13 cellular contexts compared by ENCODE assay signal in genomic region chr10:77629775-77630565, GRCh38. TPM values are rescaled to one million over a fixed set of nuclear protein-coding genes. Genes with fewer than 3 reads are reported as not detected.
DNase-seq lines count a peak whose midpoint lies in the region; ATAC-seq, FAIRE-seq and TF ChIP-seq lines count a peak whose summit lies in the region.
"Had no signal": no experiment of that assay in that cellular context is flagged by ENCODE, and none has a peak within 500 bp of the region (broad histone marks: within the 10 kb centered on the region; RNA-seq: fewer than 3 reads in every experiment).

No MANE protein-coding gene starts in this region.

- dilution Hi-C loops in IMR-90 (cut with HindIII; ENCODE audit: low sequenced_read_pairs, unreplicated experiment): no loop called here

- H3K4me2 ChIP-seq in IMR-90 (ENCODE audit: low read depth, low read length): peak overlapping the region; percentile 79
- no peak overlapping the region for H3K4me2 ChIP-seq in GM12878 (ENCODE audit: control insufficient read depth, insufficient read depth)

- RAD21 ChIA-PET in GM12878 (lab: Charles Lee; ENCODE audit: unreplicated experiment): interaction anchor here (0.7 to 2.0 kb wide), 10 partner anchors 13 to 462 kb away, joined by 3 to 9 read pairs (median 4); no protein-coding TSS in a partner anchor

- BruUV-seq in IMR-90 (replicated peaks; lab: Mats Ljungman, UMichigan) (no TSS peak), GM12878 (replicated peaks; lab: Mats Ljungman, UMichigan) (no TSS peak), A673 (replicated peaks; lab: Mats Ljungman, UMichigan) (no TSS peak)

- TF ChIP-seq CTCF in IMR-90 (conservative IDR thresholded peaks at IDR 0.05; ENCODE audit: low read depth, low read length) (no peak), GM12878 (IDR thresholded peaks at IDR 0.05 in 2 of 3, conservative IDR thresholded peaks at IDR 0.05 in 1 of 3; ENCODE audit: control insufficient read depth in 2 of 3, extremely low read depth in 1 of 3, insufficient read depth in 1 of 3, low read depth in 3 of 3, low read length in 3 of 3) (no peak), foreskin keratinocyte (conservative IDR thresholded peaks at IDR 0.05) (no peak), tibial artery (IDR thresholded peaks at IDR 0.05) (no peak), A673 (conservative IDR thresholded peaks at IDR 0.05; ENCODE audit: low read depth, low read length) (no peak)

- H3K4me3 ChIP-seq in IMR-90 (ENCODE audit: insufficient read depth, low read depth, low read length) (no peak overlapping the region), GM12878 (no peak overlapping the region), tibial artery (peak overlapping the region in 1 of 2 donors; percentile 35), A673 (ENCODE audit: low read depth, low read length, poor library complexity, severe bottlenecking) (no peak overlapping the region)
- H3K4me3 ChIP-seq: adrenal gland had no signal

- H2BK20ac ChIP-seq in IMR-90 (ENCODE audit: low read depth, low read length): no peak overlapping the region

- intact Hi-C loops in IMR-90 (cut with micrococcal nuclease) (no loop called here), GM12878 (cut with micrococcal nuclease; ENCODE audit: unreplicated experiment) (no loop called here), tibial artery (cut with DNase I; ENCODE audit: low total_unique reads) (loop anchor here (10.0 kb wide), 3 partner anchors 75 to 205 kb away; no protein-coding TSS in a partner anchor), A673 (cut with micrococcal nuclease; ENCODE audit: unreplicated experiment) (no loop called here)

- H2BK120ac ChIP-seq in IMR-90 (ENCODE audit: low read depth, low read length): no peak overlapping the region

- 97% methylated on average over 3 of the region's 13 CpGs; no CpG with 5 or more reads in 1 of the 2 experiments for WGBS in IMR-90 (ENCODE audit: extremely low coverage in 2 of 2, insufficient read length in 1 of 2), 2 experiments
- 30% methylated on average over 13 of the region's 13 CpGs for WGBS in GM12878 (ENCODE audit: insufficient coverage, insufficient replicate concordance, low lambda C conversion rate, missing lambda C conversion rate)

- H3K14ac ChIP-seq in IMR-90 (replicated peaks; ENCODE audit: low read depth, low read length): peak overlapping the region; percentile 15; the same call in 1 of the 2 replicates

- FAIRE-seq in GM12878 (lab: Jason Lieb, UNC): no peak

- H4K20me1 ChIP-seq in IMR-90 (ENCODE audit: insufficient read depth, low read length) (no peaks in the 10 kb centered on the region), GM12878 (ENCODE audit: control insufficient read depth, insufficient read depth) (no peaks in the 10 kb centered on the region)

- H2AK5ac ChIP-seq in IMR-90 (ENCODE audit: low read depth, low read length): peak overlapping the region; percentile 48; the same call in 1 of the 2 replicates

- H2AFZ ChIP-seq in IMR-90 (replicated peaks; ENCODE audit: low read length, poor library complexity) (no peak overlapping the region), GM12878 (ENCODE audit: control insufficient read depth, low read depth, low read length) (no peak overlapping the region)

- ATAC-seq in IMR-90 (ENCODE audit: low read depth) (peak; percentile 38; the same call in 1 of the 2 replicates), GM12878 (0 out of 3 replicates have a peak, but pooled peaks have one; percentile 7), foreskin keratinocyte (no peak)
- ATAC-seq: activated T-cell treated with anti-CD3 and anti-CD28 coated beads, Interleukin-2, amount 50 U/mL, for 72 hours had no signal

- H4K91ac ChIP-seq in IMR-90 (ENCODE audit: insufficient read depth, low read depth, low read length): no peak overlapping the region

- peaks cover 6% of the 10 kb centered on the region; the same call in 1 of the 2 replicates for H3K9me1 ChIP-seq in IMR-90 (ENCODE audit: insufficient read depth, low read length)

- H2AK9ac ChIP-seq in IMR-90 (replicated peaks; ENCODE audit: low read depth, low read length, poor library complexity): no peak overlapping the region

- H3K27me3 ChIP-seq in IMR-90 (ENCODE audit: control insufficient read depth, insufficient read depth, low read length) (no peaks in the 10 kb centered on the region), GM12878 (replicated peaks in 1 of 2; ENCODE audit: control insufficient read depth in 2 of 2, insufficient read depth in 2 of 2, low read length in 1 of 2) (no peaks in the 10 kb centered on the region), foreskin keratinocyte (peaks cover 4% of the 10 kb centered on the region), tibial artery (no peaks in the 10 kb centered on the region), A673 (replicated peaks; ENCODE audit: insufficient read depth, low read depth, low read length, poor library complexity) (peaks cover 17% of the 10 kb centered on the region)
- H3K27me3 ChIP-seq: adrenal gland had no signal

- peak; percentile 36 for DNase-seq in IMR-90
- DNase-seq in GM12878 (ENCODE audit: low read depth, low spot score): no peak
- no peak for DNase-seq in foreskin keratinocyte
- no peak for DNase-seq in tibial artery
- no peak for DNase-seq in A673 (ENCODE audit: low spot score)
- DNase-seq in NCI-H2107 (lab: John Stamatoyannopoulos, UW): no peak
- no peak for DNase-seq in activated CD4-positive, alpha-beta T cell treated with anti-CD3 and anti-CD28 coated beads, Interleukin-2, amount 50 U/mL, for 48 hours
- DNase-seq: activated T-cell treated with anti-CD3 and anti-CD28 coated beads, Interleukin-2, amount 50 U/mL, for 72 hours; adrenal gland; MM.1S; posterior cingulate gyrus; SIG-M5; stimulated activated CD4-positive, alpha-beta T cell treated with anti-CD3 and anti-CD28 coated beads, Interleukin-15, amount 100 ng/mL, for 24 hours had no signal

- H4K5ac ChIP-seq in IMR-90 (ENCODE audit: low read depth, low read length): no peak overlapping the region; the same call in 1 of the 2 replicates

- no peak overlapping the region for H3K56ac ChIP-seq in IMR-90 (ENCODE audit: extremely low read depth, insufficient read depth, low read length)

- H3K27ac ChIP-seq in IMR-90 (ENCODE audit: insufficient read depth, low read length): 0 out of 2 replicates have a peak overlapping the region, but pooled peaks have one; percentile 19
- no peak overlapping the region for H3K27ac ChIP-seq in GM12878 (ENCODE audit: control insufficient read depth, insufficient read depth)
- H3K27ac ChIP-seq in foreskin keratinocyte: peak overlapping the region; percentile 81
- H3K27ac ChIP-seq in tibial artery: peak overlapping the region; percentile 94 to 95
- no peak overlapping the region for H3K27ac ChIP-seq in A673 (ENCODE audit: low read depth, low read length, poor library complexity, severe bottlenecking)
- H3K27ac ChIP-seq: adrenal gland had no signal

- H3K9ac ChIP-seq in IMR-90 (ENCODE audit: low read depth, low read length) (no peak overlapping the region), GM12878 (ENCODE audit: control insufficient read depth, insufficient read depth, low read length) (no peak overlapping the region)

- in situ Hi-C loops in IMR-90 (cut with MboI; ENCODE audit: low sequenced_read_pairs): no loop called here
- in situ Hi-C loops in GM12878 (cut with MboI): no loop called here

- H3K79me2 ChIP-seq in GM12878 (ENCODE audit: control insufficient read depth, insufficient read depth, low read length): no peaks in the 10 kb centered on the region

- H4K8ac ChIP-seq in IMR-90 (ENCODE audit: low read depth in 2 of 2, low read length in 2 of 2): peak overlapping the region in 1 of 2 experiments; percentile 48; a peak in 1 of 4 replicates

- H3K4me1 ChIP-seq in IMR-90 (ENCODE audit: control insufficient read depth, insufficient read depth, low read length): peaks cover 5% of the 10 kb centered on the region; the same call in 1 of the 2 replicates
- no peaks in the 10 kb centered on the region for H3K4me1 ChIP-seq in GM12878 (ENCODE audit: control insufficient read depth, insufficient read depth, low read length)
- peaks cover 15% of the 10 kb centered on the region for H3K4me1 ChIP-seq in foreskin keratinocyte
- peaks cover 0 to 98% (median 58%) of the 10 kb centered on the region in 4 donors for H3K4me1 ChIP-seq in tibial artery
- no peaks in the 10 kb centered on the region for H3K4me1 ChIP-seq in A673 (ENCODE audit: insufficient read depth, low read length, poor library complexity, severe bottlenecking)

- H3K9me3 ChIP-seq in IMR-90 (ENCODE audit: control insufficient read depth, insufficient read depth, low read length) (no peaks in the 10 kb centered on the region), GM12878 (replicated peaks; ENCODE audit: control insufficient read depth, insufficient read depth, low read length) (no peaks in the 10 kb centered on the region; the same call in 2 of the 3 replicates), tibial artery (no peaks in the 10 kb centered on the region), A673 (ENCODE audit: low read depth, low read length, poor library complexity, severe bottlenecking) (no peaks in the 10 kb centered on the region)
- H3K9me3 ChIP-seq: adrenal gland had no signal

- TF ChIP-seq EP300 in GM12878 (IDR thresholded peaks at IDR 0.05; ENCODE audit: borderline replicate concordance in 1 of 2, control insufficient read depth in 1 of 2, low read depth in 2 of 2, low read length in 2 of 2): no peak

- no peaks in the 10 kb centered on the region for H3K36me3 ChIP-seq in IMR-90 (ENCODE audit: control insufficient read depth, insufficient read depth, low read length)
- no peaks in the 10 kb centered on the region; a peak in 1 of 4 replicates for H3K36me3 ChIP-seq in GM12878 (ENCODE audit: control insufficient read depth in 2 of 2, insufficient read depth in 2 of 2, low read length in 1 of 2)
- H3K36me3 ChIP-seq in tibial artery: no peaks in the 10 kb centered on the region
- no peaks in the 10 kb centered on the region for H3K36me3 ChIP-seq in A673 (ENCODE audit: insufficient read depth, low read length, poor library complexity, severe bottlenecking)
- H3K36me3 ChIP-seq: adrenal gland had no signal

- no peak overlapping the region for H3K23ac ChIP-seq in IMR-90 (ENCODE audit: low read depth, low read length)

- SMC1A ChIA-PET in GM12878 (lab: Charles Lee; ENCODE audit: uncharacterized antibody, unreplicated experiment): interaction anchor here (0.9 to 2.3 kb wide), 11 partner anchors 12 to 237 kb away, joined by 3 to 13 read pairs (median 4); no protein-coding TSS in a partner anchor

- H3K18ac ChIP-seq in IMR-90 (ENCODE audit: low read depth, low read length): peak overlapping the region; percentile 50

- H3K4ac ChIP-seq in IMR-90 (ENCODE audit: low read depth, low read length): no peak overlapping the region

- TF ChIP-seq POLR2A in IMR-90 (IDR thresholded peaks at IDR 0.05; ENCODE audit: low read depth, low read length): no peak
- TF ChIP-seq POLR2A in GM12878 (IDR thresholded peaks at IDR 0.05; ENCODE audit: low read depth, low read length): no peak

- peaks cover 0 to 48% of the 10 kb centered on the region in 2 experiments; a peak in 3 of 4 replicates for H3K79me1 ChIP-seq in IMR-90 (ENCODE audit: low read depth in 1 of 2, low read length in 2 of 2)

- TF ChIP-seq RAD21 in IMR-90 (IDR thresholded peaks at IDR 0.05; ENCODE audit: low read length): no peak
- TF ChIP-seq RAD21 in GM12878 (IDR thresholded peaks at IDR 0.05; ENCODE audit: insufficient read depth, low read depth, low read length): no peak

- POLR2A ChIA-PET in IMR-90 (lab: Charles Lee; ENCODE audit: unreplicated experiment) (no interaction called here), GM12878 (lab: Charles Lee) (interaction anchor here (0.9 to 1.2 kb wide), 2 partner anchors 7 to 19 kb away, joined by 3 to 4 read pairs; no protein-coding TSS in a partner anchor), A673 (lab: Charles Lee; ENCODE audit: low non-redundant PET) (no interaction called here)

- no peak overlapping the region for H2BK5ac ChIP-seq in IMR-90 (ENCODE audit: low read depth, low read length, poor library complexity, severe bottlenecking)

- CTCF ChIA-PET in IMR-90 (lab: Yijun Ruan, JAX): interaction anchor here (0.6 kb wide), 1 partner anchor 464 kb away, joined by 3 read pairs; no protein-coding TSS in a partner anchor
- CTCF ChIA-PET in GM12878 (lab: Yijun Ruan, JAX): interaction anchor here (0.8 to 21.5 kb wide), 5 partner anchors 9 to 462 kb away, joined by 3 to 532 read pairs (median 4); no protein-coding TSS in a partner anchor
- CTCF ChIA-PET in A673 (lab: Charles Lee): interaction anchor here (0.5 kb wide), 1 partner anchor 59 kb away, joined by 3 read pairs; no protein-coding TSS in a partner anchor

- no peak overlapping the region for H2BK15ac ChIP-seq in IMR-90 (ENCODE audit: low read depth, low read length)

RNA-seq across cellular contexts. Expression of gene KCNMA1, which starts 7.6 kb away (rescaled TPM):
- total RNA-seq in IMR-90 (2012; rRNA removed): 24.7 and 25.6 TPM in 2 replicates
- polyA plus RNA-seq in IMR-90 (2012; rRNA removed): 29.6 and 31.7 TPM in 2 replicates
- polyA plus RNA-seq in IMR-90 (2012; cell fraction: cytosol; rRNA removed): 25.2 and 29.3 TPM in 2 replicates
- 39.9 and 48.3 TPM in 2 replicates for polyA plus RNA-seq in IMR-90 (2012; cell fraction: nucleus; rRNA removed; ENCODE audit: low replicate concordance)
- 131 and 133 TPM in 2 replicates for total RNA-seq in GM12878 (2013; cell fraction: nucleolus; rRNA removed)
- total RNA-seq in GM12878 (2014; rRNA removed): 17.9 and 19.1 TPM in 2 replicates
- 20.0 and 22.4 TPM in 2 replicates for total RNA-seq in GM12878 (2014; rRNA removed; fragmentation: Illumina TruSeq; extraction: Trizol)
- 35.6 and 37.0 TPM in 2 replicates for total RNA-seq in GM12878 (2021)
- polyA plus RNA-seq in GM12878 (2011; ENCODE audit: low read depth): 2.5 TPM
- 7.4 and 10.6 TPM in 2 replicates for polyA plus RNA-seq in GM12878 (2011; rRNA removed)
- polyA plus RNA-seq in GM12878 (2011; cell fraction: cytosol; rRNA removed): 9.8 and 10.7 TPM in 2 replicates
- polyA plus RNA-seq in GM12878 (2011; cell fraction: nucleus; rRNA removed): 25.2 and 26.9 TPM in 2 replicates
- 2.5 and 2.8 TPM in 2 replicates for polyA plus RNA-seq in GM12878 (2012)
- 22.5 and 28.1 TPM in 2 replicates for polyA plus RNA-seq in GM12878 (2014; fragmentation: Illumina TruSeq; extraction: Trizol)
- polyA plus RNA-seq in GM12878 (2014; fragmentation: Nextera tagmentation; extraction: Ambion mirVana): 10 to 100 TPM in 1 of 2 experiments, 1 to 10 TPM in 1; 8.5 to 14.0 TPM
- 40.7 and 48.2 TPM in 2 replicates for polyA plus RNA-seq in GM12878 (2014; rRNA removed)
- 10 to 100 TPM; 72.5 to 77.0 TPM for polyA plus RNA-seq in GM12878 (2016; fragmentation: Nextera tagmentation; extraction: Ambion mirVana)
- 39.1 and 39.8 TPM in 2 replicates for polyA minus RNA-seq in GM12878 (2011; rRNA and poly(A)+ RNA removed)
- polyA minus RNA-seq in GM12878 (2011; cell fraction: cytosol; rRNA and poly(A)+ RNA removed): 2.8 and 4.3 TPM in 2 replicates
- polyA minus RNA-seq in GM12878 (2011; cell fraction: nucleus; rRNA and poly(A)+ RNA removed): 48.6 and 74.1 TPM in 2 replicates
- total RNA-seq in foreskin keratinocyte: 2.8 and 3.9 TPM in 2 replicates
- polyA plus RNA-seq in foreskin keratinocyte: 4.3 TPM in 2 replicates
- total RNA-seq in A673 (2021): 0.84 and 1.3 TPM in 2 replicates

Comparison
In these comparisons a context has a peak if more than half of its experiments do, and no peak if none do; other contexts are left out.
1. H3K27ac ChIP-seq: peak in IMR-90 (single experiment), foreskin keratinocyte (single experiment) and tibial artery (2 of 2); none in GM12878 (single experiment) and A673 (single experiment).